In the genomic region with DNA sequence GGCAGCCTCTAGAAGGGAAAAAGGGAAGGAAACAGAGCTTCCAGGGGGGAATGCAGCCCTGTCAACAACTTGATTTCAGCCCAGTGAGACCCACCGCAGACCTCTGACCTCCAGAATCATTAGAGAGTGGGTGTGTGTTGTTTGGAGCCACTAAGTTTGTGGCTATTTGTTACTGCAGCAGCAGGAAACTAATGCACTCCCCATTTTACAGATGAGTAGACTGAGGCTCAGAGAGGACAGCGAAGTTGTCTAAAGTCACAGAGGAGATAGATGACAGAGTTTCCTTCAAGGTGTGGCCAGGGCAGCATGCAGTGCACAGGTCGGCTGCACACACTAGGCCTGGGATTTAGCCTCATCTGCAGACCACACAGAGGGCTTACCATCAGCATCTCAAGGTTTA, we compare ENCODE assay signal across 1 cellular context.
TF ChIP-seq lines count a peak whose summit lies in the region.

No MANE protein-coding gene starts in this region.

TF ChIP-seq in IMR-90, 13 proteins besides CTCF, POLR2A, EP300 and RAD21 (continued from another document):
- no peak for TF ChIP-seq BHLHE40 (IDR thresholded peaks at IDR 0.05; ENCODE audit: low read depth, low read length)
- no peak for TF ChIP-seq RCOR1 (IDR thresholded peaks at IDR 0.05; ENCODE audit: insufficient replicate concordance, low read length)
- no peak for TF ChIP-seq MAFK (IDR thresholded peaks at IDR 0.05; ENCODE audit: low read depth, low read length)
- TF ChIP-seq CHD1 (IDR thresholded peaks at IDR 0.05; ENCODE audit: low read depth, low read length): no peak
